28 cellular contexts compared by ENCODE assay signal in the genomic region with DNA sequence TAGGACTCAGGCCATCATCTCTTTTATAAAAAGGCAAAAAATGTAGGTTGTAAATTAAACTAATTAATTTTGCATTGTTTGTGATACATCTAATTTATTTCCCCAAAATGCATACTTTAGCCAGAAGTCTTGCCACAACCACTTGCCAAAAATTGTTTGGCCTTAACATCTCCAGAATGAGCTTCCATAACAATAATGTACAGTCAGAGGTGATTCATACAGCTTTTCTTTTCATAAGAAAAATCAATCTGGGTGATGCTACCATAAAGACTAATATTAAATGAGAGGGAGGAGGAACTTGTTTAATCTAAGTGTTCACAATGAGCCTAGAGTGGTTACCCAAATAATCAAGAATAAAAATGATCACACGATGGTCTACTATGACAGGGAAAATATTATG. TPM values are rescaled to one million over a fixed set of nuclear protein-coding genes. Genes with fewer than 3 reads are reported as not detected.
A peak's percentile ranks its signal among the peaks of the same experiment; 100 is the strongest.
DNase-seq lines count a peak whose midpoint lies in the region; ATAC-seq, FAIRE-seq and TF ChIP-seq lines count a peak whose summit lies in the region.
"Had no signal": no experiment of that assay in that cellular context is flagged by ENCODE, and none has a peak within 500 bp of the region (broad histone marks: within the 10 kb centered on the region; RNA-seq: fewer than 3 reads in every experiment).

No MANE protein-coding gene starts in this region.

- no peaks in the 10 kb centered on the region for H3K9me2 ChIP-seq in Karpas-422 (replicated peaks; ENCODE audit: insufficient read depth, low read length)

- FAIRE-seq in HepG2 (lab: Jason Lieb, UNC): peak; percentile 23
- FAIRE-seq: TTC549 had no signal

- no peaks in the 10 kb centered on the region for H4K20me1 ChIP-seq in HepG2 (ENCODE audit: insufficient read depth, low read length)
- H4K20me1 ChIP-seq in fibroblast of lung (ENCODE audit: control insufficient read depth, extremely low read depth, insufficient read depth, low read length): no peaks in the 10 kb centered on the region
- H4K20me1 ChIP-seq in Karpas-422 (ENCODE audit: insufficient read depth, low read depth, low read length): no peaks in the 10 kb centered on the region

- no peak overlapping the region for H3K9ac ChIP-seq in HepG2 (ENCODE audit: insufficient read depth, low read depth, low read length)
- no peak overlapping the region for H3K9ac ChIP-seq in fibroblast of lung (ENCODE audit: insufficient read depth, low read length)
- H3K9ac ChIP-seq in Karpas-422 (ENCODE audit: low read length): no peak overlapping the region

- no peak overlapping the region for H3K4me3 ChIP-seq in HepG2 (replicated peaks in 1 of 3; ENCODE audit: insufficient read depth in 1 of 3, low read depth in 2 of 3, low read length in 3 of 3)
- H3K4me3 ChIP-seq in right lobe of liver: no peak overlapping the region
- no peak overlapping the region for H3K4me3 ChIP-seq in fibroblast of lung (replicated peaks in 1 of 4; ENCODE audit: control extremely low read depth in 1 of 4, insufficient read depth in 1 of 4, low read depth in 3 of 4, low read length in 4 of 4)
- no peak overlapping the region for H3K4me3 ChIP-seq in Karpas-422 (ENCODE audit: low read length)
- H3K4me3 ChIP-seq: colonic mucosa, HAP-1, skin epidermis, tibial nerve had no signal

- H3K4me1 ChIP-seq in HepG2 (ENCODE audit: insufficient read depth, low read length): no peaks in the 10 kb centered on the region
- no peaks in the 10 kb centered on the region for H3K4me1 ChIP-seq in right lobe of liver
- no peaks in the 10 kb centered on the region for H3K4me1 ChIP-seq in fibroblast of lung (ENCODE audit: control insufficient read depth, extremely low read depth, insufficient read depth, low read length)
- H3K4me1 ChIP-seq in Karpas-422 (ENCODE audit: low read length): no peaks in the 10 kb centered on the region
- H3K4me1 ChIP-seq: colonic mucosa, tibial nerve had no signal

- in situ Hi-C loops in HepG2 (cut with HindIII; ENCODE audit: extremely low pct_ligation_motif_present, low pct_unique_long_range_greater_than_20kb): no loop called here
- in situ Hi-C loops in GM13977 (cut with MboI; ENCODE audit: low pct_unique_long_range_greater_than_20kb, low sequenced_read_pairs, unreplicated experiment): no loop called here

- H3K79me2 ChIP-seq in HepG2 (ENCODE audit: insufficient read depth, low read length) (no peaks in the 10 kb centered on the region), fibroblast of lung (ENCODE audit: control insufficient read depth, insufficient read depth, low read length) (no peaks in the 10 kb centered on the region), Karpas-422 (ENCODE audit: low read length) (peaks cover 52% of the 10 kb centered on the region)

- TF ChIP-seq CTCF in HepG2 (CRISPR knock-in tag; IDR thresholded peaks at IDR 0.05) (no peak), right lobe of liver (IDR thresholded peaks at IDR 0.05) (no peak), RWPE1 (conservative IDR thresholded peaks at IDR 0.05; ENCODE audit: low read depth) (no peak), fibroblast of lung (conservative IDR thresholded peaks at IDR 0.05 in 1 of 2, IDR thresholded peaks at IDR 0.05 in 1 of 2; ENCODE audit: low read depth in 1 of 2, low read length in 2 of 2) (no peak), GM13977 (IDR thresholded peaks at IDR 0.05; ENCODE audit: extremely low read depth, insufficient read depth, missing control alignments) (no peak)

- ATAC-seq in HepG2: no peak
- no peak for ATAC-seq in right lobe of liver
- no peak for ATAC-seq in HG02798 (IDR thresholded peaks at IDR 0.05; ENCODE audit: poor library complexity, unreplicated experiment)
- no peak for ATAC-seq in GM18505 (IDR thresholded peaks at IDR 0.05; ENCODE audit: unreplicated experiment)
- ATAC-seq: effector memory CD8-positive, alpha-beta T cell; esophagus mucosa; naive thymus-derived CD8-positive, alpha-beta T cell had no signal

- H3K9me3 ChIP-seq in HepG2 (ENCODE audit: low read length) (no peaks in the 10 kb centered on the region), right lobe of liver (no peaks in the 10 kb centered on the region), fibroblast of lung (ENCODE audit: control insufficient read depth, insufficient read depth, low read depth, low read length) (no peaks in the 10 kb centered on the region), Karpas-422 (ENCODE audit: low read length) (no peaks in the 10 kb centered on the region)
- H3K9me3 ChIP-seq: colonic mucosa, HAP-1, tibial nerve had no signal

- H2AFZ ChIP-seq in HepG2 (ENCODE audit: low read length) (no peak overlapping the region), fibroblast of lung (ENCODE audit: low read length) (no peak overlapping the region), Karpas-422 (ENCODE audit: low read length) (no peak overlapping the region)

- no peaks in the 10 kb centered on the region for H3K27me3 ChIP-seq in HepG2 (ENCODE audit: control insufficient read depth in 1 of 2, insufficient read depth in 2 of 2, low read length in 2 of 2)
- H3K27me3 ChIP-seq in right lobe of liver: no peaks in the 10 kb centered on the region
- no peaks in the 10 kb centered on the region for H3K27me3 ChIP-seq in fibroblast of lung (ENCODE audit: control insufficient read depth, insufficient read depth, low read length)
- H3K27me3 ChIP-seq in Karpas-422 (ENCODE audit: low read length): no peaks in the 10 kb centered on the region
- H3K27me3 ChIP-seq: colonic mucosa had no signal

- no peak for DNase-seq in HepG2 (ENCODE audit: low spot score)
- no peak for DNase-seq in right lobe of liver
- DNase-seq in RWPE1 (ENCODE audit: low spot score): peak; percentile 11
- peak; percentile 39 to 56 for DNase-seq in fibroblast of lung (ENCODE audit: low read depth in 2 of 2)
- DNase-seq in GM13977 (ENCODE audit: low spot score): no peak
- DNase-seq in Karpas-422: no peak
- DNase-seq: activated CD4-positive, alpha-beta T cell treated with anti-CD3 and anti-CD28 coated beads, Interleukin-2, amount 50 U/mL, for 48 hours; activated naive CD4-positive, alpha-beta T cell treated with anti-CD3 and anti-CD28 coated beads for 36 hours; CD8-positive, alpha-beta memory T cell; colonic mucosa; DMS 273 treated with DMSO at 0.1 percent for 48 hours; effector memory CD8-positive, alpha-beta T cell; naive thymus-derived CD8-positive, alpha-beta T cell; NCI-H1048; NCI-H1694 treated with DMSO at 0.1 percent for 48 hours; NCI-H2171; NCI-H510A treated with DMSO at 0.1 percent for 48 hours; NK-92 treated with Interleukin-12 subunit alpha and Interleukin-12 subunit beta, amount 100 ng/mL, for 24 hours; occipital lobe; stimulated activated CD4-positive, alpha-beta T cell treated with anti-CD3 and anti-CD28 coated beads, Interleukin-1b, Interleukin-23, amount 100 ng/mL, for 48 hours; T-cell had no signal

- CTCF ChIA-PET in HepG2 (lab: Yijun Ruan, JAX; ENCODE audit: low intra/inter-chr PET ratio, low total read pairs): no interaction called here
- CTCF ChIA-PET in RWPE1 (lab: Yijun Ruan, JAX): no interaction called here

- no peak overlapping the region for H3K4me2 ChIP-seq in HepG2 (ENCODE audit: low read depth, low read length)
- no peak overlapping the region for H3K4me2 ChIP-seq in fibroblast of lung (ENCODE audit: extremely low read depth, insufficient read depth, low read length)
- no peak overlapping the region for H3K4me2 ChIP-seq in Karpas-422 (ENCODE audit: low read depth, low read length, poor library complexity, severe bottlenecking)

- POLR2A ChIA-PET in HepG2 (lab: Yijun Ruan, JAX): no interaction called here
- POLR2A ChIA-PET in RWPE1 (lab: Yijun Ruan, JAX; ENCODE audit: low non-redundant PET): no interaction called here

- no TSS peak for BruUV-seq in HepG2 (replicated peaks; lab: Mats Ljungman, UMichigan)

- TF ChIP-seq EP300 in HepG2 (IDR thresholded peaks at IDR 0.05; ENCODE audit: low read depth in 2 of 2, low read length in 2 of 2): no peak
- no peak for TF ChIP-seq EP300 in HepG2 (CRISPR knock-in tag; IDR thresholded peaks at IDR 0.05; ENCODE audit: borderline replicate concordance)

- no peak for TF ChIP-seq POLR2A in HepG2 (IDR thresholded peaks at IDR 0.05; ENCODE audit: insufficient read depth in 1 of 2, low read depth in 2 of 2, low read length in 2 of 2)
- no peak for TF ChIP-seq POLR2A in right lobe of liver (IDR thresholded peaks at IDR 0.05)
- TF ChIP-seq POLR2A in GM18505 (IDR thresholded peaks at IDR 0.05; ENCODE audit: borderline replicate concordance, extremely low read depth, insufficient read depth, insufficient read length): no peak

- H3K36me3 ChIP-seq in HepG2 (replicated peaks in 1 of 2; ENCODE audit: control insufficient read depth in 1 of 2, insufficient read depth in 2 of 2, low read length in 2 of 2) (no peaks in the 10 kb centered on the region), right lobe of liver (no peaks in the 10 kb centered on the region), fibroblast of lung (ENCODE audit: control insufficient read depth, insufficient read depth, low read length) (no peaks in the 10 kb centered on the region), Karpas-422 (ENCODE audit: insufficient read depth, low read length) (no peaks in the 10 kb centered on the region)
- H3K36me3 ChIP-seq: colonic mucosa, HAP-1, tibial nerve had no signal

- intact Hi-C loops in HepG2 (cut with micrococcal nuclease; ENCODE audit: unreplicated experiment) (no loop called here), right lobe of liver (cut with DNase I) (no loop called here)

- H3K27ac ChIP-seq in HepG2 (ENCODE audit: extremely low read length, insufficient read depth, low read length): no peak overlapping the region
- no peak overlapping the region for H3K27ac ChIP-seq in right lobe of liver
- H3K27ac ChIP-seq in RWPE1: no peak overlapping the region
- H3K27ac ChIP-seq in fibroblast of lung (ENCODE audit: insufficient read depth, low read length): no peak overlapping the region
- H3K27ac ChIP-seq in Karpas-422 (ENCODE audit: low read length): no peak overlapping the region
- H3K27ac ChIP-seq: colonic mucosa, skin epidermis, tibial nerve had no signal

- 77% methylated on average over 1 of the region's 1 CpG for WGBS in HepG2 (ENCODE audit: low lambda C conversion rate)
- WGBS in right lobe of liver (ENCODE audit: insufficient coverage, low coverage, low lambda C conversion rate, missing lambda C conversion rate): 38% methylated on average over 1 of the region's 1 CpG

- no peak for TF ChIP-seq RAD21 in HepG2 (CRISPR knock-in tag; IDR thresholded peaks at IDR 0.05)

RNA-seq across cellular contexts. Expression of gene AMMECR1, which starts 59.3 kb away (rescaled TPM):
- 7.5 and 8.6 TPM in 2 replicates for total RNA-seq in HepG2 (2016; rRNA removed; fragmentation: Illumina TruSeq; extraction: Trizol)
- total RNA-seq in HepG2 (2016; cell fraction: cytosol; rRNA removed; fragmentation: Illumina TruSeq; extraction: Trizol; ENCODE audit: low read depth): 1.1 and 1.5 TPM in 2 replicates
- total RNA-seq in HepG2 (2016; cell fraction: insoluble cytoplasmic fraction; rRNA removed; fragmentation: Illumina TruSeq; extraction: Trizol): 7.4 and 9.7 TPM in 2 replicates
- total RNA-seq in HepG2 (2016; cell fraction: membrane; rRNA removed; fragmentation: Illumina TruSeq; extraction: Trizol): 3.4 and 4.0 TPM in 2 replicates
- 8.1 and 9.4 TPM in 2 replicates for total RNA-seq in HepG2 (2016; cell fraction: nucleus; rRNA removed; fragmentation: Illumina TruSeq; extraction: Trizol)
- 1.8 and 3.1 TPM in 2 replicates for polyA plus RNA-seq in HepG2 (2011; rRNA removed)
- polyA plus RNA-seq in HepG2 (2011; cell fraction: cytosol; rRNA removed): 1.2 and 1.6 TPM in 2 replicates
- polyA plus RNA-seq in HepG2 (2011; cell fraction: nucleus; rRNA removed): 1.7 and 2.0 TPM in 2 replicates
- 1.7 and 2.6 TPM in 2 replicates for polyA plus RNA-seq in HepG2 (2012)
- polyA plus RNA-seq in HepG2 (2016; cell fraction: cytosol; fragmentation: Illumina TruSeq; extraction: Trizol; ENCODE audit: low read depth): 1.0 and 1.4 TPM in 2 replicates
- polyA plus RNA-seq in HepG2 (2016; cell fraction: insoluble cytoplasmic fraction; fragmentation: Illumina TruSeq; extraction: Trizol; ENCODE audit: low read depth): 9.1 and 9.4 TPM in 2 replicates
- 2.3 and 2.6 TPM in 2 replicates for polyA plus RNA-seq in HepG2 (2016; cell fraction: membrane; fragmentation: Illumina TruSeq; extraction: Trizol; ENCODE audit: low read depth)
- 6.1 and 6.2 TPM in 2 replicates for polyA plus RNA-seq in HepG2 (2016; cell fraction: nucleus; fragmentation: Illumina TruSeq; extraction: Trizol; ENCODE audit: insufficient read depth, low read depth)
- 6.0 and 12.4 TPM in 2 replicates for polyA minus RNA-seq in HepG2 (2011; rRNA and poly(A)+ RNA removed; ENCODE audit: low replicate concordance)
- polyA minus RNA-seq in HepG2 (2011; cell fraction: cytosol; rRNA and poly(A)+ RNA removed): 1.5 and 1.9 TPM in 2 replicates
- polyA minus RNA-seq in HepG2 (2011; cell fraction: nucleus; rRNA and poly(A)+ RNA removed): 10.1 and 13.5 TPM in 2 replicates
- 1 to 10 TPM; 3.1 to 3.9 (median 3.4) TPM for total RNA-seq in right lobe of liver
- 7.6 and 8.5 TPM in 2 replicates for total RNA-seq in fibroblast of lung
- 9.2 and 12.4 TPM in 2 replicates for polyA plus RNA-seq in fibroblast of lung
- 6.8 and 7.7 TPM in 2 replicates for polyA plus RNA-seq in fibroblast of lung (2012)
- polyA minus RNA-seq in fibroblast of lung (ENCODE audit: low replicate concordance): 2.2 and 21.0 TPM in 2 replicates
- 8.5 and 15.1 TPM in 2 replicates for total RNA-seq in Karpas-422 (2014; rRNA removed; shearing (Covaris generic); ENCODE audit: low replicate concordance)

Comparison
In these comparisons a context has a peak if more than half of its experiments do, and no peak if none do; other contexts are left out.
1. DNase-seq: peak in RWPE1 (single experiment) and fibroblast of lung (2 of 2); none in HepG2 (single experiment), right lobe of liver (0 of 3), GM13977 (single experiment) and Karpas-422 (single experiment).